In the genomic region with DNA sequence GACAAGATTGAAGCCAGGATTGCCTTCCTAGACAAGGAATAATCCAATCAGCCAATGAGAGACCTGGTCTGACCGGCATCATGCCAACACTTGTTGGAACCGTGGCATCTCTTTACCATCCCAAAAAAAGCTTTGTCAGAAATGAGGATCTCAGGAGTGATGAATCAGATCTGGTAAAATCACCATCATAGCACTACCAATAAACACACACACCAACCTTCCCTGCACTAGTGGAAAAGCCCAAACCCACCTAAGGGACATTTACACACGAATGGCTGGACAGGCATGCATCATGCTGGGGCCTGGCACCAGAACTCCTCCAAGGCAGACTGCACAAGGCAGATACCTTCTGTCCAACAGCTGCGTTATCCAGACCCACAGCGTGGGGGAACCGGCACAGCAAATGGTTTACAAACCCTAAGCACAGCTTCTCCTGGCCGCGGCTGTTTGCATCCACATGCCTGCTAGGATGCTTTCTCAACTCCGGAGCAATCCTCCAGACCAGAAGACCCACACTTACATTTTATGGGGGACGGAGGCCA, we compare ENCODE assay signal across 16 cellular contexts. TPM values are rescaled to one million over a fixed set of nuclear protein-coding genes. Genes with fewer than 3 reads are reported as not detected.
A peak's percentile ranks its signal among the peaks of the same experiment; 100 is the strongest.
DNase-seq lines count a peak whose midpoint lies in the region; ATAC-seq, FAIRE-seq and TF ChIP-seq lines count a peak whose summit lies in the region.
"Had no signal": no experiment of that assay in that cellular context is flagged by ENCODE, and none has a peak within 500 bp of the region (broad histone marks: within the 10 kb centered on the region; RNA-seq: fewer than 3 reads in every experiment).

No MANE protein-coding gene starts in this region.

- H3K9me3 Mint-ChIP-seq in progenitor cell of endocrine pancreas (ENCODE audit: low read depth), result no peaks in the 10 kb centered on the region

- peak; percentile 40 for FAIRE-seq in bronchial epithelial cell (lab: Jason Lieb, UNC)

- no peak overlapping the region for H2AK5ac ChIP-seq in mesenchymal stem cell (ENCODE audit: low read length, severe bottlenecking)

- no peak overlapping the region for H3K23ac ChIP-seq in mesenchymal stem cell (ENCODE audit: low read length in 2 of 2)

- H3K4me3 Mint-ChIP-seq in progenitor cell of endocrine pancreas (ENCODE audit: low read depth), result peak overlapping the region; percentile 14

- intact Hi-C loops in tibial artery (cut with DNase I; ENCODE audit: low total_unique reads), result no loop called here

- peaks cover 5% of the 10 kb centered on the region for H3K4me1 Mint-ChIP-seq in progenitor cell of endocrine pancreas (ENCODE audit: low read depth)

- no peak overlapping the region for H2BK5ac ChIP-seq in mesenchymal stem cell (ENCODE audit: low read depth, low read length, poor library complexity, severe bottlenecking)

- no peak overlapping the region for H4K8ac ChIP-seq in mesenchymal stem cell (ENCODE audit: low read length)

- H3K14ac ChIP-seq in mesenchymal stem cell (ENCODE audit: low read length in 2 of 2), result no peak overlapping the region

- no peak overlapping the region for H2BK12ac ChIP-seq in mesenchymal stem cell (ENCODE audit: low read length in 2 of 2)

- no peak overlapping the region for H3K4ac ChIP-seq in mesenchymal stem cell (ENCODE audit: low read depth in 1 of 2, low read length in 2 of 2)

- peak; percentile 15 for DNase-seq in DMS79 (lab: John Stamatoyannopoulos, UW)
- no peak for DNase-seq in bronchial epithelial cell (ENCODE audit: low read depth)
- DNase-seq in mesenchymal stem cell, result no peak
- DNase-seq in progenitor cell of endocrine pancreas (ENCODE audit: low spot score, unreplicated experiment), result no peak
- no peak for DNase-seq in tibial artery
- DNase-seq: COR-L47; HCEC 1CT; NCI-H187 treated with DMSO at 0.1 percent for 48 hours; NCI-H345; NCI-H526; NK-92 treated with Interleukin-12 subunit alpha and Interleukin-12 subunit beta, amount 100 ng/mL, for 24 hours; SHP77 treated with DMSO at 0.1 percent for 48 hours had no signal

- no peak overlapping the region for H2AFZ ChIP-seq in mesenchymal stem cell (ENCODE audit: low read depth, low read length)

- H3K9me3 ChIP-seq in mesenchymal stem cell (ENCODE audit: control insufficient read depth, low read length) (no peaks in the 10 kb centered on the region), tibial artery (no peaks in the 10 kb centered on the region)

- no peaks in the 10 kb centered on the region for H3K36me3 ChIP-seq in bronchial epithelial cell (ENCODE audit: control insufficient read depth, insufficient read depth, low read length)
- no peaks in the 10 kb centered on the region for H3K36me3 ChIP-seq in mesenchymal stem cell (ENCODE audit: control insufficient read depth in 1 of 2, insufficient read depth in 2 of 2, low read depth in 1 of 2, low read length in 2 of 2)
- no peaks in the 10 kb centered on the region for H3K36me3 ChIP-seq in tibial artery

- H3K36me3 Mint-ChIP-seq in progenitor cell of endocrine pancreas (ENCODE audit: insufficient read depth), result no peaks in the 10 kb centered on the region

- H3K27me3 ChIP-seq in bronchial epithelial cell (ENCODE audit: control insufficient read depth, insufficient read depth, low read length) (peaks cover 8% of the 10 kb centered on the region), mesenchymal stem cell (ENCODE audit: control insufficient read depth in 1 of 2, insufficient read depth in 1 of 2, low read length in 2 of 2) (peaks cover 36 to 91% of the 10 kb centered on the region in 2 experiments), tibial artery (peaks cover 0 to 46% of the 10 kb centered on the region in 2 donors)

- 74% methylated on average over 10 of the region's 10 CpGs for WGBS in mesenchymal stem cell

- no peak overlapping the region for H2BK120ac ChIP-seq in mesenchymal stem cell (ENCODE audit: low read depth, low read length)

- ATAC-seq in HG03439 (IDR thresholded peaks at IDR 0.05; ENCODE audit: unreplicated experiment) (no peak), esophagus mucosa (no peak)

- H3K79me1 ChIP-seq in mesenchymal stem cell (replicated peaks; ENCODE audit: low read length, poor library complexity, severe bottlenecking), result no peaks in the 10 kb centered on the region

- H3K27me3 Mint-ChIP-seq in progenitor cell of endocrine pancreas, result peaks cover 84% of the 10 kb centered on the region

- no peak overlapping the region for H3K4me2 ChIP-seq in mesenchymal stem cell (ENCODE audit: low read length, poor library complexity, severe bottlenecking)

- H3K27ac ChIP-seq in mesenchymal stem cell (ENCODE audit: low read length, poor library complexity, severe bottlenecking) (no peak overlapping the region), tibial artery (no peak overlapping the region)

- no peak overlapping the region for H3K18ac ChIP-seq in mesenchymal stem cell (ENCODE audit: low read depth in 1 of 2, low read length in 2 of 2)

- no peak overlapping the region for H3K4me3 ChIP-seq in bronchial epithelial cell (ENCODE audit: low read depth, low read length)
- H3K4me3 ChIP-seq in mesenchymal stem cell (ENCODE audit: insufficient read depth in 1 of 2, low read depth in 1 of 2, low read length in 2 of 2), result no peak overlapping the region
- H3K4me3 ChIP-seq in tibial artery, result no peak overlapping the region

- TF ChIP-seq CTCF in bronchial epithelial cell (IDR thresholded peaks at IDR 0.05; ENCODE audit: insufficient read depth, low read length, severe bottlenecking), result no peak
- no peak for TF ChIP-seq CTCF in progenitor cell of endocrine pancreas (IDR thresholded peaks at IDR 0.05; ENCODE audit: unreplicated experiment)
- no peak for TF ChIP-seq CTCF in tibial artery (IDR thresholded peaks at IDR 0.05)

- H3K4me1 ChIP-seq in mesenchymal stem cell (ENCODE audit: control insufficient read depth, insufficient read depth, low read depth, low read length), result peaks cover 16% of the 10 kb centered on the region
- H3K4me1 ChIP-seq in tibial artery, result peaks cover 0 to 25% (median 15%) of the 10 kb centered on the region in 4 donors

- no peak overlapping the region for H2BK15ac ChIP-seq in mesenchymal stem cell (ENCODE audit: low read depth, poor library complexity, severe bottlenecking)

- H3K9ac ChIP-seq in mesenchymal stem cell (ENCODE audit: low read length), result no peak overlapping the region

- H3K27ac Mint-ChIP-seq in progenitor cell of endocrine pancreas, result no peak overlapping the region

- H4K91ac ChIP-seq in mesenchymal stem cell (ENCODE audit: low read length), result peak overlapping the region; percentile 37

RNA-seq across cellular contexts. Expression of gene ASIC2, which starts 2.9 kb away (rescaled TPM):
- 0.13 TPM in 1 of 2 replicates, not detected in the other for total RNA-seq in bronchial epithelial cell
- polyA plus RNA-seq in mesenchymal stem cell (2013, experiment 1 of 2), result 0.73 TPM
- polyA plus RNA-seq in mesenchymal stem cell (2013, experiment 2 of 2), result 0.62 TPM
- 0.29 and 1.2 TPM in 2 replicates for total RNA-seq in progenitor cell of endocrine pancreas
- total RNA-seq in esophagus mucosa, result not detected
- total RNA-seq: OCI-LY7, RPMI7951 had no signal
